Comparison of ENCODE assay signal across 1 cellular context in genomic region chr13:21116141-21116540, GRCh38.
TF ChIP-seq lines count a peak whose summit lies in the region.

No MANE protein-coding gene starts in this region.

TF ChIP-seq in H1, 55 proteins besides CTCF, POLR2A, EP300 and RAD21:
- no peak for TF ChIP-seq ZNF274 (IDR thresholded peaks at IDR 0.05; ENCODE audit: borderline replicate concordance, extremely low read depth, low read length)
- TF ChIP-seq KDM1A (IDR thresholded peaks at IDR 0.05; ENCODE audit: borderline replicate concordance, low read length): no peak
- TF ChIP-seq BACH1 (IDR thresholded peaks at IDR 0.05; ENCODE audit: low read length): no peak
- TF ChIP-seq PHF8 (conservative IDR thresholded peaks at IDR 0.05; ENCODE audit: low read depth, low read length): no peak
- no peak for TF ChIP-seq SIX5 (IDR thresholded peaks at IDR 0.05; ENCODE audit: low read depth, low read length)
- no peak for TF ChIP-seq RFX5 (IDR thresholded peaks at IDR 0.05; ENCODE audit: borderline replicate concordance, low read depth, low read length)
- TF ChIP-seq SIRT6 (IDR thresholded peaks at IDR 0.05; ENCODE audit: low read length): no peak
- TF ChIP-seq USF2 (IDR thresholded peaks at IDR 0.05; ENCODE audit: low read length): no peak
- TF ChIP-seq POLR2AphosphoS5 (IDR thresholded peaks at IDR 0.05; ENCODE audit: low read depth, low read length): no peak
- no peak for TF ChIP-seq MAX (IDR thresholded peaks at IDR 0.05)
- TF ChIP-seq RNF2 (IDR thresholded peaks at IDR 0.05; ENCODE audit: borderline replicate concordance, low read depth, low read length, missing control alignments, poor library complexity, severe bottlenecking): no peak
- TF ChIP-seq SP2 (IDR thresholded peaks at IDR 0.05; ENCODE audit: low read length): no peak
- TF ChIP-seq NRF1 (IDR thresholded peaks at IDR 0.05; ENCODE audit: low read depth, low read length): no peak
- TF ChIP-seq RBBP5 (IDR thresholded peaks at IDR 0.05; ENCODE audit: borderline replicate concordance, low read depth, low read length): no peak
- no peak for TF ChIP-seq GABPA (IDR thresholded peaks at IDR 0.05; ENCODE audit: borderline replicate concordance, insufficient read depth, low read length)
- no peak for TF ChIP-seq TEAD4 (IDR thresholded peaks at IDR 0.05; ENCODE audit: low read depth, low read length)
- no peak for TF ChIP-seq MAFK (IDR thresholded peaks at IDR 0.05; ENCODE audit: low read depth, low read length)
